In the genomic region with DNA sequence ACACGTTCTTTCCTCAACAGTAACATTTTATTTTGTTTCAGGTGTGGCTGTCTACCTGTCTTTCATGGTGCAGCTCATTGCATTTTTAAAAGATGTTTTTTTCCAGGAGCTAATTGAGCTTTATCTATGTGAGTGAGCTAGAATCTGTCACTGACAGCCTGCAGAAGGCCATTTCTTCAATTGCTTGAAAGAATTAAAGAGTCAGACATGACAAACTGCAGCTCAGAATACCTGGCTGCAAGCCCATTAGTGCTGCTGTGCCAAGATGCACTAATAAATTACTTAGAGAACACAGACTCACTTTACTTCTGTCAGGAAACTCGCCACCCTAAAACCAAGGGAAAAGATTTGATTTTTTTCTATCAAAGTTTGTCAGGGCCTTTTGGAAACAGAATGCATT, we compare ENCODE assay signal across 25 cellular contexts.
DNase-seq lines count a peak whose midpoint lies in the region; ATAC-seq and TF ChIP-seq lines count a peak whose summit lies in the region.
"Had no signal": no experiment of that assay in that cellular context is flagged by ENCODE, and none has a peak within 500 bp of the region (broad histone marks: within the 10 kb centered on the region; RNA-seq: fewer than 3 reads in every experiment).

No MANE protein-coding gene starts in this region.

- H3K9me3 Mint-ChIP-seq in activated T-helper 1 cell treated with anti-CD3 and anti-CD28 coated beads, Interleukin-12 subunit alpha, Interleukin-12 subunit beta, Interleukin-2, Interleukin-4 antibody, amounts not matched to agents 30 ng/mL and 10 ng/mL and 1 ng/mL, durations not matched to agents 14 hours and 24 hours and 36 hours = peaks cover 11% of the 10 kb centered on the region
- H3K9me3 Mint-ChIP-seq: activated CD4-positive, alpha-beta memory T cell treated with anti-CD3 and anti-CD28 coated beads for 36 hours had no signal

- no peak overlapping the region for H3K9ac ChIP-seq in Karpas-422 (ENCODE audit: low read length)

- DNase-seq in Karpas-422 (peak; percentile 16), NCI-H69 (lab: John Stamatoyannopoulos, UW) (peak; percentile 83), iPS-NIHi11 (ENCODE audit: low spot score) (peak; percentile 14), thoracic aorta (ENCODE audit: low spot score) (peak; percentile 32), tibial nerve (ENCODE audit: low spot score in 2 of 2) (no peak), kidney tubule cell (ENCODE audit: low spot score) (no peak)
- DNase-seq in activated T-helper 1 cell treated with anti-CD3 and anti-CD28 coated beads, Interleukin-12 subunit alpha, Interleukin-12 subunit beta, Interleukin-2, Interleukin-4 antibody, amounts not matched to agents 30 ng/mL and 10 ng/mL and 1 ng/mL, durations not matched to agents 14 hours and 24 hours and 36 hours (ENCODE audit: low spot score) = no peak
- DNase-seq: activated CD4-positive, alpha-beta memory T cell treated with anti-CD3 and anti-CD28 coated beads for 36 hours; activated CD4-positive, CD25-positive, alpha-beta regulatory T cell treated with anti-CD3 and anti-CD28 coated beads, Interleukin-2, amount 50 U/mL, for 72 hours; activated CD8-positive, alpha-beta memory T cell treated with anti-CD3 and anti-CD28 coated beads, Interleukin-2, amount 50 U/mL, for 4 hours; activated naive CD4-positive, alpha-beta T cell treated with anti-CD3 and anti-CD28 coated beads, Interleukin-2, amount 10 ng/mL, durations not matched to agents 7 days and 5 days; Caco-2; DMS79 treated with DMSO at 0.1 percent for 48 hours; effector memory CD8-positive, alpha-beta T cell; left cardiac atrium; mesendoderm; NCI-H1436 treated with DMSO at 0.1 percent for 48 hours; NCI-H524 treated with DMSO at 0.1 percent for 48 hours; tibial artery had no signal

- no peaks in the 10 kb centered on the region for H3K4me1 Mint-ChIP-seq in activated T-helper 1 cell treated with anti-CD3 and anti-CD28 coated beads, Interleukin-12 subunit alpha, Interleukin-12 subunit beta, Interleukin-2, Interleukin-4 antibody, amounts not matched to agents 30 ng/mL and 10 ng/mL and 1 ng/mL, durations not matched to agents 14 hours and 24 hours and 36 hours (ENCODE audit: low read depth)
- H3K4me1 Mint-ChIP-seq: activated naive CD4-positive, alpha-beta T cell treated with anti-CD3 and anti-CD28 coated beads, Interleukin-2, amount 10 ng/mL, durations not matched to agents 7 days and 5 days had no signal

- no peak for TF ChIP-seq EP300 in tibial nerve (IDR thresholded peaks at IDR 0.05)

- ATAC-seq in thoracic aorta (ENCODE audit: insufficient number of reproducible peaks, low FRiP score, low read depth) = peak; percentile 70
- ATAC-seq: effector memory CD8-positive, alpha-beta T cell; left cardiac atrium had no signal

- H3K27me3 ChIP-seq in Karpas-422 (ENCODE audit: low read length) (no peaks in the 10 kb centered on the region), thoracic aorta (replicated peaks; ENCODE audit: insufficient read depth) (no peaks in the 10 kb centered on the region), tibial nerve (no peaks in the 10 kb centered on the region)
- H3K27me3 ChIP-seq: heart left ventricle, tibial artery had no signal

- H3K9me3 ChIP-seq in Karpas-422 (ENCODE audit: low read length) (no peaks in the 10 kb centered on the region), thoracic aorta (no peaks in the 10 kb centered on the region), tibial nerve (no peaks in the 10 kb centered on the region)
- H3K9me3 ChIP-seq: Caco-2, heart left ventricle, tibial artery had no signal

- no peaks in the 10 kb centered on the region for H4K20me1 ChIP-seq in Karpas-422 (ENCODE audit: insufficient read depth, low read depth, low read length)

- TF ChIP-seq POLR2A in tibial nerve (IDR thresholded peaks at IDR 0.05) = no peak

- H2AFZ ChIP-seq in Karpas-422 (ENCODE audit: low read length) = no peak overlapping the region

- no peaks in the 10 kb centered on the region for H3K79me2 ChIP-seq in Karpas-422 (ENCODE audit: low read length)

- no peak overlapping the region for H3K27ac Mint-ChIP-seq in activated T-helper 1 cell treated with anti-CD3 and anti-CD28 coated beads, Interleukin-12 subunit alpha, Interleukin-12 subunit beta, Interleukin-2, Interleukin-4 antibody, amounts not matched to agents 30 ng/mL and 10 ng/mL and 1 ng/mL, durations not matched to agents 14 hours and 24 hours and 36 hours
- H3K27ac Mint-ChIP-seq: activated CD4-positive, alpha-beta memory T cell treated with anti-CD3 and anti-CD28 coated beads for 36 hours; activated naive CD4-positive, alpha-beta T cell treated with anti-CD3 and anti-CD28 coated beads, Interleukin-2, amount 10 ng/mL, durations not matched to agents 7 days and 5 days; effector memory CD8-positive, alpha-beta T cell; stimulated activated naive CD8-positive, alpha-beta T cell treated with anti-CD3 and anti-CD28 coated beads, Interleukin-15, Interleukin-2, amounts not matched to agents 100 ng/mL and 50 ng/mL, for 24 hours; T-helper 1 cell treated with Interleukin-12 subunit alpha and Interleukin-12 subunit beta and Interleukin-4 antibody, amounts not matched to agents 30 μg/mL and 1 μg/mL, for 36 hours had no signal

- no peak overlapping the region for H3K4me2 ChIP-seq in Karpas-422 (ENCODE audit: low read depth, low read length, poor library complexity, severe bottlenecking)

- H3K4me3 Mint-ChIP-seq in activated T-helper 1 cell treated with anti-CD3 and anti-CD28 coated beads, Interleukin-12 subunit alpha, Interleukin-12 subunit beta, Interleukin-2, Interleukin-4 antibody, amounts not matched to agents 30 ng/mL and 10 ng/mL and 1 ng/mL, durations not matched to agents 14 hours and 24 hours and 36 hours = no peak overlapping the region
- H3K4me3 Mint-ChIP-seq: activated CD4-positive, alpha-beta memory T cell treated with anti-CD3 and anti-CD28 coated beads for 36 hours; activated naive CD4-positive, alpha-beta T cell treated with anti-CD3 and anti-CD28 coated beads, Interleukin-2, amount 10 ng/mL, durations not matched to agents 7 days and 5 days; effector memory CD8-positive, alpha-beta T cell; stimulated activated naive CD8-positive, alpha-beta T cell treated with anti-CD3 and anti-CD28 coated beads, Interleukin-15, Interleukin-2, amounts not matched to agents 100 ng/mL and 50 ng/mL, for 24 hours; T-helper 1 cell treated with Interleukin-12 subunit alpha and Interleukin-12 subunit beta and Interleukin-4 antibody, amounts not matched to agents 30 μg/mL and 1 μg/mL, for 36 hours had no signal

- H3K27ac ChIP-seq in Karpas-422 (ENCODE audit: low read length) (no peak overlapping the region), thoracic aorta (no peak overlapping the region), tibial nerve (no peak overlapping the region)
- H3K27ac ChIP-seq: C4-2B, cardiac muscle cell, coronary artery, heart left ventricle, tibial artery had no signal

- intact Hi-C loops in activated T-helper 1 cell treated with anti-CD3 and anti-CD28 coated beads, Interleukin-12 subunit alpha, Interleukin-12 subunit beta, Interleukin-2, Interleukin-4 antibody, amounts not matched to agents 30 ng/mL and 10 ng/mL and 1 ng/mL, durations not matched to agents 14 hours and 24 hours and 36 hours (cut with micrococcal nuclease) = no loop called here

- TF ChIP-seq CTCF in thoracic aorta (IDR thresholded peaks at IDR 0.05) = no peak
- TF ChIP-seq CTCF in tibial nerve (IDR thresholded peaks at IDR 0.05) = no peak

- H3K36me3 ChIP-seq in Karpas-422 (ENCODE audit: insufficient read depth, low read length) (no peaks in the 10 kb centered on the region), thoracic aorta (no peaks in the 10 kb centered on the region), tibial nerve (no peaks in the 10 kb centered on the region)
- H3K36me3 ChIP-seq: cardiac muscle cell, heart left ventricle, tibial artery had no signal

- no peaks in the 10 kb centered on the region for H3K36me3 Mint-ChIP-seq in activated T-helper 1 cell treated with anti-CD3 and anti-CD28 coated beads, Interleukin-12 subunit alpha, Interleukin-12 subunit beta, Interleukin-2, Interleukin-4 antibody, amounts not matched to agents 30 ng/mL and 10 ng/mL and 1 ng/mL, durations not matched to agents 14 hours and 24 hours and 36 hours (ENCODE audit: low read depth)
- H3K36me3 Mint-ChIP-seq: activated CD4-positive, alpha-beta memory T cell treated with anti-CD3 and anti-CD28 coated beads for 36 hours; activated naive CD4-positive, alpha-beta T cell treated with anti-CD3 and anti-CD28 coated beads, Interleukin-2, amount 10 ng/mL, durations not matched to agents 7 days and 5 days had no signal

- H3K4me3 ChIP-seq in Karpas-422 (ENCODE audit: low read length) (no peak overlapping the region), thoracic aorta (no peak overlapping the region), tibial nerve (no peak overlapping the region)
- H3K4me3 ChIP-seq: cardiac muscle cell, coronary artery, heart left ventricle, tibial artery had no signal

- 38 to 39% methylated on average over 2 of the region's 2 CpGs for WGBS in tibial nerve, 2 donors

- no peaks in the 10 kb centered on the region for H3K27me3 Mint-ChIP-seq in activated T-helper 1 cell treated with anti-CD3 and anti-CD28 coated beads, Interleukin-12 subunit alpha, Interleukin-12 subunit beta, Interleukin-2, Interleukin-4 antibody, amounts not matched to agents 30 ng/mL and 10 ng/mL and 1 ng/mL, durations not matched to agents 14 hours and 24 hours and 36 hours (ENCODE audit: insufficient read depth)
- H3K27me3 Mint-ChIP-seq: activated CD4-positive, alpha-beta memory T cell treated with anti-CD3 and anti-CD28 coated beads for 36 hours; activated naive CD4-positive, alpha-beta T cell treated with anti-CD3 and anti-CD28 coated beads, Interleukin-2, amount 10 ng/mL, durations not matched to agents 7 days and 5 days; effector memory CD8-positive, alpha-beta T cell; stimulated activated naive CD8-positive, alpha-beta T cell treated with anti-CD3 and anti-CD28 coated beads, Interleukin-15, Interleukin-2, amounts not matched to agents 100 ng/mL and 50 ng/mL, for 24 hours had no signal

- no peaks in the 10 kb centered on the region for H3K9me2 ChIP-seq in Karpas-422 (replicated peaks; ENCODE audit: insufficient read depth, low read length)

- peaks cover 8% of the 10 kb centered on the region for H3K4me1 ChIP-seq in Karpas-422 (ENCODE audit: low read length)
- peaks cover 19 to 27% of the 10 kb centered on the region in 2 donors for H3K4me1 ChIP-seq in thoracic aorta (ENCODE audit: control insufficient read depth in 1 of 2, low read depth in 2 of 2)
- H3K4me1 ChIP-seq in tibial nerve = peaks cover 0 to 11% (median 0%) of the 10 kb centered on the region in 4 donors
- H3K4me1 ChIP-seq: Caco-2 had no signal

Comparison
In these comparisons a context has a peak if more than half of its experiments do, and no peak if none do; other contexts are left out.
1. DNase-seq: peak in Karpas-422 (single experiment), NCI-H69 (single experiment), iPS-NIHi11 (single experiment) and thoracic aorta (single experiment); none in activated T-helper 1 cell treated with anti-CD3 and anti-CD28 coated beads, Interleukin-12 subunit alpha, Interleukin-12 subunit beta, Interleukin-2, Interleukin-4 antibody, amounts not matched to agents 30 ng/mL and 10 ng/mL and 1 ng/mL, durations not matched to agents 14 hours and 24 hours and 36 hours (single experiment), tibial nerve (0 of 2) and kidney tubule cell (single experiment).